Comparison of ENCODE assay signal across 8 cellular contexts in the genomic region with DNA sequence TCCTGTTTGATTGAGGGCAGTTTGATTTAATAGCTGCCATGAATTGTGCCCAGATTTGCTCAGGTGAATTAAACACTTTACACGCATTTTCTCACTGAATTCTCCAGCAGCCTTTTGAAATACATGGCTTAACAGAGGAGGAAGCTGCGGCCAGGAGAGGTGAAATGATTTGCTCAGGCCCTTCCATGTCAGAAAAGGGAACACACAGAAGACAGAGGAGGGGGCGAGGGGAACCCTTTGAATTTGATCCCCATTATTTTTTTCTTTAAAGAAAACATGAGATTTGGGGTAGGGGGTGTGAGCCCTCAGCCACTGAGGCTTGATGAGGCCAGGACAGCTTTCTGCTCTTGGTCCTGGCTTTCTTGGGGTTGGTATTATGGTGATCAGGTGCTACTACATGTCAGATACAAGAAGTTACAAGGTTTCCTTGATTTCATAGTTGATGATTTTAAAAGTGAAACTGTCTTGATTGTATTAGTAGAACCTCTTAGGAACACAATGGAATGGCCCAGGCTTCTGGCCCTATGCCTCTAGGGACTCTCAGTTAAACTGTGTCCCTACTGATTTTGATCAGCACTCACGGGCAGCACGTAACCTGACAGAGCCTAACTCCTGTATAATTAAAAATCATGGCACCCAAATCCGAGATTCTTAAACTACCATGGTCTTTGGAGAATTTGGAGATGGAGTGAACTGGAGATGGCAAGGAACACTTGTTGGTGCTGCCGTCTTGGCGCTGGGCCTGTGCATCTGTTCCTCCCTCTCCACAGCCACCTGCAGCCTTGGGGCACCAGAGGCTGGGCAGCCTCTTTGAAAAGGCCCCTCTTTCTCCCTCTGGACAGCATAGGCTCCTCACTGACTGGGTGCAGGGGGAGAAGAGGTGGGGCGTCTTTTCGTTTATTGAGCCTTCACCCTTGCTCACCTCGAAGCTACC.
A peak's percentile ranks its signal among the peaks of the same experiment; 100 is the strongest.
DNase-seq lines count a peak whose midpoint lies in the region; ATAC-seq, FAIRE-seq and TF ChIP-seq lines count a peak whose summit lies in the region.

No MANE protein-coding gene starts in this region.

- no peak for TF ChIP-seq CTCF in gastrocnemius medialis (IDR thresholded peaks at IDR 0.05 in 4 of 5, conservative IDR thresholded peaks at IDR 0.05 in 1 of 5)

- TF ChIP-seq POLR2A in gastrocnemius medialis (IDR thresholded peaks at IDR 0.05): no peak

- intact Hi-C loops in gastrocnemius medialis (cut with DNase I; ENCODE audit: low total_unique reads): no loop called here

- H3K36me3 ChIP-seq in gastrocnemius medialis (no peaks in the 10 kb centered on the region), HAP-1 (replicated peaks) (no peaks in the 10 kb centered on the region)

- in situ Hi-C loops in gastrocnemius medialis (cut with MboI; ENCODE audit: low sequenced_read_pairs in 4 of 4): loop anchor here in 2 of 4 donors (10.0 to 25.0 kb wide), 2 partner anchors 106 to 264 kb away; a partner anchor contains a TSS
- in situ Hi-C loops in HAP-1 (cut with MboI; ENCODE audit: low sequenced_read_pairs): loop anchor here (25.0 kb wide), 1 partner anchor 114 kb away; a partner anchor contains a TSS

- H3K4me1 ChIP-seq in gastrocnemius medialis (peaks cover 36 to 52% of the 10 kb centered on the region in 2 donors), HAP-1 (no peaks in the 10 kb centered on the region)

- no peak for DNase-seq in gastrocnemius medialis
- DNase-seq in hippocampal formation (lab: John Stamatoyannopoulos, UW): no peak
- DNase-seq in urothelium cell line (ENCODE audit: low spot score): no peak
- DNase-seq in inferior parietal cortex (ENCODE audit: extremely low spot score): no peak
- DNase-seq in HAP-1 (ENCODE audit: low spot score in 2 of 2): no peak

- H3K4me3 ChIP-seq in gastrocnemius medialis (peak overlapping the region in 1 of 4 donors; percentile 32), HAP-1 (no peak overlapping the region)

- peak; percentile 39 for ATAC-seq in GM19324 (IDR thresholded peaks at IDR 0.05; ENCODE audit: low FRiP score, unreplicated experiment)
- peak; percentile 52 for ATAC-seq in HG02973 (IDR thresholded peaks at IDR 0.05; ENCODE audit: unreplicated experiment)
- peak in 1 of 2 donors; percentile 31 for ATAC-seq in gastrocnemius medialis

- no peaks in the 10 kb centered on the region for H3K27me3 ChIP-seq in gastrocnemius medialis
- H3K27me3 ChIP-seq in HAP-1 (ENCODE audit: low read depth): no peaks in the 10 kb centered on the region

- FAIRE-seq in urothelium cell line (lab: Jason Lieb, UNC): no peak

- H3K9me3 ChIP-seq in gastrocnemius medialis: no peaks in the 10 kb centered on the region
- peaks cover 9% of the 10 kb centered on the region; the same call in 1 of the 2 replicates for H3K9me3 ChIP-seq in HAP-1

- peak overlapping the region; percentile 73 for H3K27ac ChIP-seq in angular gyrus (ENCODE audit: low read depth, low read length)
- peak overlapping the region; percentile 57 to 75 (median 62) for H3K27ac ChIP-seq in gastrocnemius medialis
